Comparison of ENCODE assay signal across 22 cellular contexts in the genomic region with DNA sequence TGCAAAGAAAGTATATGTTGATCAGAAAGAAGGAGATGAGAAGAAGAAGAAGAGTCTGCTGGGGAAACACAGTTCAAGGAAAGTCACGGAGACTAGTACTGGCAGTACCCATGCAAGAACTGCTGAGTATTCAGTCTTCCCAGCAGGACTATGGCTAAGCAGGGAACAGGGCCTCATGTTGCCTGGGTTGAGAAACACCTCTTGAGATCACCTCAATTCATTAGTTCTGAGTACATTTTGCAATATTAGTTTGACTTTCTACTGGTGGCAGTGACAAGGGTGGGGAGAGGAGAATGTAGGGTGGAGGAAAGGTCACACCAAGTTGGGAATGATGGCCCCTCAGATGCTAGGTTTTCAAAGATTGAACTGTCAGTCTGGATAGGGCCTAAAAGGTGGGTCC.
"Had no signal": no experiment of that assay in that cellular context is flagged by ENCODE, and none has a peak within 500 bp of the region (broad histone marks: within the 10 kb centered on the region; RNA-seq: fewer than 3 reads in every experiment).

No MANE protein-coding gene starts in this region.

- H3K4me3 ChIP-seq: ovary, spleen, thoracic aorta, vagina had no signal

- H3K27me3 ChIP-seq: brain microvascular endothelial cell, foreskin keratinocyte, neutrophil, ovary, spleen, vagina had no signal

- H3K27ac ChIP-seq: brain microvascular endothelial cell, foreskin keratinocyte, neutrophil, ovary, spleen, thoracic aorta, vagina had no signal

- DNase-seq: activated B cell treated with CpG ODN at 0.5 μM for 24 hours; activated CD4-positive, alpha-beta T cell treated with anti-CD3 and anti-CD28 coated beads, Interleukin-2, amount 50 U/mL, for 1 hour; activated CD8-positive, alpha-beta T cell treated with anti-CD3 and anti-CD28 coated beads for 36 hours; activated gamma-delta T cell treated with Interleukin-2 at 50 U/mL for 16 hours; activated naive CD4-positive, alpha-beta T cell treated with anti-CD3 and anti-CD28 coated beads, Interleukin-2, amount 50 U/mL, for 16 hours; activated T-cell treated with anti-CD3 and anti-CD28 coated beads, Interleukin-2, amount 50 U/mL, for 4 hours; amniotic stem cell; brain microvascular endothelial cell; caudate nucleus; endodermal cell; foreskin keratinocyte; nephron progenitor cell; ovary; spleen; stimulated activated CD4-positive, alpha-beta T cell treated with anti-CD3 and anti-CD28 coated beads, Interleukin-2, amount 100 ng/mL, for 48 hours; T-helper 1 cell had no signal

- H3K9me3 ChIP-seq: neutrophil, ovary, thoracic aorta, vagina had no signal

- ATAC-seq: activated CD8-positive, alpha-beta T cell treated with anti-CD3 and anti-CD28 coated beads for 36 hours; activated T-cell treated with anti-CD3 and anti-CD28 coated beads, Interleukin-2, amount 50 U/mL, for 4 hours; activated T-helper 17 cell treated with anti-CD3 and anti-CD28 coated beads, Interleukin-2, amount 50 U/mL, for 72 hours; esophagus mucosa; foreskin keratinocyte; stimulated activated effector memory CD8-positive, alpha-beta T cell treated with anti-CD3 and anti-CD28 coated beads, Interleukin-12 subunit alpha, Interleukin-12 subunit beta, amount 100 ng/mL, for 72 hours had no signal

- H3K36me3 ChIP-seq: brain microvascular endothelial cell, neutrophil, ovary, thoracic aorta, vagina had no signal

- H3K4me1 ChIP-seq: foreskin keratinocyte, spleen, vagina had no signal
